ENCODE assay signal across 27 cellular contexts in genomic region chr6:43101497-43101896, GRCh38.
"Had no signal": no experiment of that assay in that cellular context is flagged by ENCODE, and none has a peak within 500 bp of the region (broad histone marks: within the 10 kb centered on the region; RNA-seq: fewer than 3 reads in every experiment).

No MANE protein-coding gene starts in this region.

- H2AFZ ChIP-seq: parathyroid adenoma had no signal

- H3K9me3 Mint-ChIP-seq: immature natural killer cell; natural killer cell treated with Interleukin-12 subunit alpha and Interleukin-12 subunit beta and Interleukin-15 and Interleukin-18, amount 100 ng/mL, for 72 hours; stimulated activated memory B cell treated with anti-CD40 and anti-IgM and Interleukin-4, amounts not matched to agents 10 μg/mL and 1 μg/mL and 100 μg/mL, for 72 hours; stimulated activated naive CD8-positive, alpha-beta T cell treated with anti-CD3 and anti-CD28 coated beads, Interleukin-15, Interleukin-2, amounts not matched to agents 100 ng/mL and 50 ng/mL, for 24 hours had no signal

- DNase-seq: effector memory CD4-positive, alpha-beta T cell; glutamatergic neuron; immature natural killer cell; left cardiac atrium; left ventricle myocardium superior; mesenchymal stem cell; midbrain; occipital lobe; psoas muscle; retina; stimulated activated CD4-positive, alpha-beta T cell treated with anti-CD3 and anti-CD28 coated beads, Interleukin-15, amount 100 ng/mL, for 24 hours; stimulated activated CD4-positive, alpha-beta T cell treated with anti-CD3 and anti-CD28 coated beads, Interleukin-1b, Interleukin-23, amount 100 ng/mL, for 48 hours; stimulated activated CD4-positive, alpha-beta T cell treated with anti-CD3 and anti-CD28 coated beads, Interleukin-4, amount 100 ng/mL, for 24 hours; tibial artery; upper lobe of left lung; uterus had no signal

- H3K27me3 ChIP-seq: spleen, tibial artery, upper lobe of left lung, uterus had no signal

- H3K4me3 ChIP-seq: gastroesophageal sphincter, lung, psoas muscle, spleen, tibial artery, upper lobe of left lung, uterus had no signal

- FAIRE-seq: endometrium, keratinocyte had no signal

- H3K4me3 Mint-ChIP-seq: immature natural killer cell; natural killer cell treated with Interleukin-12 subunit alpha and Interleukin-12 subunit beta and Interleukin-15 and Interleukin-18, amount 100 ng/mL, for 72 hours; stimulated activated memory B cell treated with anti-CD40 and anti-IgM and Interleukin-4, amounts not matched to agents 10 μg/mL and 1 μg/mL and 100 μg/mL, for 72 hours; stimulated activated naive CD8-positive, alpha-beta T cell treated with anti-CD3 and anti-CD28 coated beads, Interleukin-15, Interleukin-2, amounts not matched to agents 100 ng/mL and 50 ng/mL, for 24 hours had no signal

- H3K27ac ChIP-seq: gastroesophageal sphincter, parathyroid adenoma, psoas muscle, tibial artery, uterus had no signal

- H3K4me1 ChIP-seq: psoas muscle had no signal

- H3K36me3 ChIP-seq: gastroesophageal sphincter, spleen, tibial artery, upper lobe of left lung, uterus had no signal

- H3K9me3 ChIP-seq: gastroesophageal sphincter, psoas muscle, spleen, tibial artery, upper lobe of left lung, uterus had no signal

- H3K36me3 Mint-ChIP-seq: immature natural killer cell; natural killer cell treated with Interleukin-12 subunit alpha and Interleukin-12 subunit beta and Interleukin-15 and Interleukin-18, amount 100 ng/mL, for 72 hours; stimulated activated memory B cell treated with anti-CD40 and anti-IgM and Interleukin-4, amounts not matched to agents 10 μg/mL and 1 μg/mL and 100 μg/mL, for 72 hours had no signal

- ATAC-seq: esophagus mucosa; gastroesophageal sphincter; left cardiac atrium; left ventricle myocardium superior; natural killer cell treated with Interleukin-12 subunit alpha and Interleukin-12 subunit beta and Interleukin-15 and Interleukin-18, amount 100 ng/mL, for 72 hours; psoas muscle; sciatic nerve; stimulated activated memory B cell treated with anti-CD40 and anti-IgM and Interleukin-4, amounts not matched to agents 10 μg/mL and 1 μg/mL and 100 μg/mL, for 72 hours had no signal

- H3K27ac Mint-ChIP-seq: immature natural killer cell; natural killer cell treated with Interleukin-12 subunit alpha and Interleukin-12 subunit beta and Interleukin-15 and Interleukin-18, amount 100 ng/mL, for 72 hours; stimulated activated memory B cell treated with anti-CD40 and anti-IgM and Interleukin-4, amounts not matched to agents 10 μg/mL and 1 μg/mL and 100 μg/mL, for 72 hours; stimulated activated naive CD8-positive, alpha-beta T cell treated with anti-CD3 and anti-CD28 coated beads, Interleukin-15, Interleukin-2, amounts not matched to agents 100 ng/mL and 50 ng/mL, for 24 hours had no signal

- H3K27me3 Mint-ChIP-seq: natural killer cell treated with Interleukin-12 subunit alpha and Interleukin-12 subunit beta and Interleukin-15 and Interleukin-18, amount 100 ng/mL, for 72 hours; stimulated activated memory B cell treated with anti-CD40 and anti-IgM and Interleukin-4, amounts not matched to agents 10 μg/mL and 1 μg/mL and 100 μg/mL, for 72 hours; stimulated activated naive CD8-positive, alpha-beta T cell treated with anti-CD3 and anti-CD28 coated beads, Interleukin-15, Interleukin-2, amounts not matched to agents 100 ng/mL and 50 ng/mL, for 24 hours had no signal

- H3K9ac ChIP-seq: parathyroid adenoma had no signal

- H3K4me1 Mint-ChIP-seq: immature natural killer cell; stimulated activated memory B cell treated with anti-CD40 and anti-IgM and Interleukin-4, amounts not matched to agents 10 μg/mL and 1 μg/mL and 100 μg/mL, for 72 hours had no signal
